ENCODE assay signal across 19 cellular contexts in the genomic region with DNA sequence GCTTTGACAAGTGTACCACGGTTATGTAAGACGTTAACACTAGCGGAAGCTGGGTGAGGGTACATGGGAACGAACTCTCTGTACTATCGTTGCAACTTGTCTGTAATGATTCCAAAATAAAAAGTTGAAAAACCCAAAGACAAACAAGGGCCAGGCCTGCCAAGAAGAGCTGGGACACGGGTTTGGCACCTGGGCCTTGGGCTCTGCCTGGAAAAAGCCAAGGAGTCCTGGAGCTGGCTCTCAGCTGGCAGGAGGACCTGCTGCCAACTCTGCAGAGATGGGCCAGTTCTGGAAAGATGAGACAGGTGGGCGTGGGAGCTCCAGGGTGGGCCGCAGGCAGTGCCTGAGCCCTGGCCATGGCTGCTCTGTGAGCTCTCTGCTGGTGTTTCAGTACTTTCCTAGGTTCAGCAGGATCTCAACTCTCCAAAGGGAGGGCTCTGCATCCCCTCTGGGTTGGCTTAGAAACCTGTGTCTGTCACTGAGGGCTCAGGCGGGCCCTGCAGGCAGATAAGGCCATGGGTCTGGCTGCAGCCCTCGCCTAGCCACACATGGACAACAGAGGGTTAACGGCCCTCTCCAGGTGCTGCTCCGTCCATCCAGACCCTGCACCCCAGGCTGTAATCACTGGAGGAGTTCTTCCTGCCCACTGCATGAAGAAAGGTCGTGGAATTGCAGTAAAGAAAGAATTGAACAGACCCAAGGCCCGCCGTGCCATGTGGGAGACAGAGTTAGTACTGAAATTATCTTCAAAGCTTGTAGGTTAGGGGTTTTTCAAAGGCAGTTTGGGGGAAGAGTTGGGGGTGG.
DNase-seq lines count a peak whose midpoint lies in the region; ATAC-seq and TF ChIP-seq lines count a peak whose summit lies in the region.
"Had no signal": no experiment of that assay in that cellular context is flagged by ENCODE, and none has a peak within 500 bp of the region (broad histone marks: within the 10 kb centered on the region; RNA-seq: fewer than 3 reads in every experiment).

No MANE protein-coding gene starts in this region.

- H3K4me3 Mint-ChIP-seq in neural progenitor cell (peak overlapping the region; percentile 38), HFFc6 (no peak overlapping the region)
- H3K4me3 Mint-ChIP-seq: activated naive CD8-positive, alpha-beta T cell treated with anti-CD3 and anti-CD28 coated beads, Interleukin-2, amount 10 ng/mL, durations not matched to agents 7 days and 5 days; activated T-cell treated with anti-CD3 and anti-CD28 coated beads, Interleukin-2, amount 50 U/mL, for 4 hours; CD4-positive, CD25-positive, alpha-beta regulatory T cell; central memory CD8-positive, alpha-beta T cell; mesothelial cell of epicardium had no signal

- DNase-seq in LNCaP clone FGC (ENCODE audit: low read depth) (peak; percentile 63), globus pallidus (ENCODE audit: low spot score) (peak; percentile 66), neural progenitor cell (ENCODE audit: low spot score) (no peak), tibial artery (peak in 1 of 2 donors; percentile 63), HFFc6 (no peak), occipital lobe (lab: John Stamatoyannopoulos, UW) (no peak)
- DNase-seq: activated CD4-positive, alpha-beta T cell treated with anti-CD3 and anti-CD28 coated beads, Interleukin-2, amount 50 U/mL, for 1 hour; activated naive CD8-positive, alpha-beta T cell treated with anti-CD3 and anti-CD28 coated beads, Interleukin-2, amount 10 ng/mL, durations not matched to agents 7 days and 5 days; activated T-cell treated with anti-CD3 and anti-CD28 coated beads, Interleukin-2, amount 50 U/mL, for 4 hours; CD4-positive, CD25-positive, alpha-beta regulatory T cell; DMS79; foreskin fibroblast; NCI-H1930; NCI-H526 treated with DMSO at 0.1 percent for 48 hours; PC-3 had no signal

- H3K4me1 Mint-ChIP-seq in neural progenitor cell (peaks cover 69% of the 10 kb centered on the region), HFFc6 (ENCODE audit: low read depth) (peaks cover 13% of the 10 kb centered on the region)
- H3K4me1 Mint-ChIP-seq: activated naive CD8-positive, alpha-beta T cell treated with anti-CD3 and anti-CD28 coated beads, Interleukin-2, amount 10 ng/mL, durations not matched to agents 7 days and 5 days; CD4-positive, CD25-positive, alpha-beta regulatory T cell; central memory CD8-positive, alpha-beta T cell had no signal

- no peaks in the 10 kb centered on the region for H4K20me1 ChIP-seq in neural progenitor cell (ENCODE audit: low read depth)

- H3K9me3 Mint-ChIP-seq in neural progenitor cell (peaks cover 2% of the 10 kb centered on the region), HFFc6 (no peaks in the 10 kb centered on the region)
- H3K9me3 Mint-ChIP-seq: activated naive CD8-positive, alpha-beta T cell treated with anti-CD3 and anti-CD28 coated beads, Interleukin-2, amount 10 ng/mL, durations not matched to agents 7 days and 5 days; activated T-cell treated with anti-CD3 and anti-CD28 coated beads, Interleukin-2, amount 50 U/mL, for 4 hours; CD4-positive, CD25-positive, alpha-beta regulatory T cell; central memory CD8-positive, alpha-beta T cell; mesothelial cell of epicardium had no signal

- no peak overlapping the region for H3K27ac ChIP-seq in neural progenitor cell
- peak overlapping the region; percentile 15 to 42 for H3K27ac ChIP-seq in tibial artery
- H3K27ac ChIP-seq: SK-N-MC had no signal

- no peaks in the 10 kb centered on the region for H3K9me3 ChIP-seq in neural progenitor cell (ENCODE audit: low read depth)
- H3K9me3 ChIP-seq in tibial artery: no peaks in the 10 kb centered on the region

- no peaks in the 10 kb centered on the region for H3K79me2 ChIP-seq in neural progenitor cell (ENCODE audit: low read depth)

- no peaks in the 10 kb centered on the region for H3K36me3 ChIP-seq in neural progenitor cell
- H3K36me3 ChIP-seq in tibial artery: no peaks in the 10 kb centered on the region

- H3K27me3 ChIP-seq in neural progenitor cell (no peaks in the 10 kb centered on the region), tibial artery (peaks cover 0 to 3% of the 10 kb centered on the region in 2 donors)

- TF ChIP-seq CTCF in LNCaP clone FGC (IDR thresholded peaks at IDR 0.05; ENCODE audit: control insufficient read depth, extremely low read depth, insufficient read depth): no peak
- no peak for TF ChIP-seq CTCF in neural progenitor cell (IDR thresholded peaks at IDR 0.05)
- TF ChIP-seq CTCF in tibial artery (IDR thresholded peaks at IDR 0.05): no peak
- TF ChIP-seq CTCF in HFFc6 (IDR thresholded peaks at IDR 0.05): no peak

- H2AFZ ChIP-seq in neural progenitor cell (replicated peaks): no peak overlapping the region

- peaks cover 25% of the 10 kb centered on the region for H3K4me1 ChIP-seq in neural progenitor cell
- peaks cover 0 to 15% (median 6%) of the 10 kb centered on the region in 4 donors for H3K4me1 ChIP-seq in tibial artery

- H3K4me2 ChIP-seq in neural progenitor cell: peak overlapping the region; percentile 25

- no peak overlapping the region for H3K9ac ChIP-seq in neural progenitor cell

- ATAC-seq in GM21390 (IDR thresholded peaks at IDR 0.05; ENCODE audit: unreplicated experiment): no peak
- ATAC-seq: activated T-cell treated with anti-CD3 and anti-CD28 coated beads, Interleukin-2, amount 50 U/mL, for 4 hours; PC-3 had no signal

- H3K27ac Mint-ChIP-seq in neural progenitor cell: peak overlapping the region; percentile 91
- H3K27ac Mint-ChIP-seq in HFFc6: no peak overlapping the region
- H3K27ac Mint-ChIP-seq: activated naive CD8-positive, alpha-beta T cell treated with anti-CD3 and anti-CD28 coated beads, Interleukin-2, amount 10 ng/mL, durations not matched to agents 7 days and 5 days; mesothelial cell of epicardium had no signal

- intact Hi-C loops in tibial artery (cut with DNase I; ENCODE audit: low total_unique reads): no loop called here

- peaks cover 28% of the 10 kb centered on the region for H3K27me3 Mint-ChIP-seq in neural progenitor cell (ENCODE audit: insufficient read depth, low read depth)
- H3K27me3 Mint-ChIP-seq in HFFc6 (ENCODE audit: insufficient read depth): peaks cover 15% of the 10 kb centered on the region
- H3K27me3 Mint-ChIP-seq: activated naive CD8-positive, alpha-beta T cell treated with anti-CD3 and anti-CD28 coated beads, Interleukin-2, amount 10 ng/mL, durations not matched to agents 7 days and 5 days had no signal

- H3F3A ChIP-seq in neural progenitor cell (ENCODE audit: low read depth): peaks cover 8% of the 10 kb centered on the region

- H3K36me3 Mint-ChIP-seq in neural progenitor cell (no peaks in the 10 kb centered on the region), HFFc6 (ENCODE audit: low read depth) (no peaks in the 10 kb centered on the region)
- H3K36me3 Mint-ChIP-seq: activated naive CD8-positive, alpha-beta T cell treated with anti-CD3 and anti-CD28 coated beads, Interleukin-2, amount 10 ng/mL, durations not matched to agents 7 days and 5 days; CD4-positive, CD25-positive, alpha-beta regulatory T cell; mesothelial cell of epicardium had no signal

- H3K4me3 ChIP-seq in LNCaP clone FGC (ENCODE audit: low read depth, low read length) (no peak overlapping the region), neural progenitor cell (no peak overlapping the region), tibial artery (no peak overlapping the region)
- H3K4me3 ChIP-seq: SK-N-MC had no signal

Comparison
In these comparisons a context has a peak if more than half of its experiments do, and no peak if none do; other contexts are left out.
1. DNase-seq: peak in LNCaP clone FGC (single experiment) and globus pallidus (single experiment); none in neural progenitor cell (single experiment), HFFc6 (single experiment) and occipital lobe (single experiment).